In genomic region chr16:2770057-2770780, GRCh38 we compare ENCODE assay signal across 9 cellular contexts. TPM values are rescaled to one million over a fixed set of nuclear protein-coding genes. Genes with fewer than 3 reads are reported as not detected.
A peak's percentile ranks its signal among the peaks of the same experiment; 100 is the strongest.
DNase-seq lines count a peak whose midpoint lies in the region; ATAC-seq and TF ChIP-seq lines count a peak whose summit lies in the region.
"Had no signal": no experiment of that assay in that cellular context is flagged by ENCODE, and none has a peak within 500 bp of the region (broad histone marks: within the 10 kb centered on the region; RNA-seq: fewer than 3 reads in every experiment).

No MANE protein-coding gene starts in this region.

- H3K36me3 Mint-ChIP-seq in Calu3 (ENCODE audit: insufficient read depth, unreplicated experiment) (peaks cover 93% of the 10 kb centered on the region), neural crest cell (ENCODE audit: low read depth) (peaks cover 38% of the 10 kb centered on the region)

- intact Hi-C loops in Calu3 (cut with micrococcal nuclease; ENCODE audit: unreplicated experiment) (no loop called here), IMR-90 (cut with micrococcal nuclease) (no loop called here), mammary epithelial cell (cut with micrococcal nuclease) (no loop called here)

- no peak overlapping the region for H3K4ac ChIP-seq in IMR-90 (ENCODE audit: low read depth, low read length)

- H3K4me1 ChIP-seq in IMR-90 (ENCODE audit: control insufficient read depth, insufficient read depth, low read length) (peaks cover 8% of the 10 kb centered on the region), mammary epithelial cell (ENCODE audit: insufficient read depth, low read length) (peaks cover 45% of the 10 kb centered on the region)

- no peak overlapping the region for H2BK15ac ChIP-seq in IMR-90 (ENCODE audit: low read depth, low read length)

- TF ChIP-seq CTCF in Calu3 (IDR thresholded peaks at IDR 0.05; ENCODE audit: unreplicated experiment) (peak; percentile 34), IMR-90 (conservative IDR thresholded peaks at IDR 0.05; ENCODE audit: low read depth, low read length) (no peak), mammary epithelial cell (conservative IDR thresholded peaks at IDR 0.05 in 1 of 2, IDR thresholded peaks at IDR 0.05 in 1 of 2; ENCODE audit: extremely low read depth in 1 of 2, insufficient read depth in 1 of 2, low read depth in 1 of 2, low read length in 2 of 2) (peak in 1 of 2 donors; percentile 8), neural crest cell (conservative IDR thresholded peaks at IDR 0.05) (no peak)

- H4K20me1 ChIP-seq in IMR-90 (ENCODE audit: insufficient read depth, low read length): peaks cover 94% of the 10 kb centered on the region
- H4K20me1 ChIP-seq in mammary epithelial cell (ENCODE audit: insufficient read depth, low read length): no peaks in the 10 kb centered on the region

- no peak overlapping the region for H2AK5ac ChIP-seq in IMR-90 (ENCODE audit: low read depth, low read length)

- H3K9me3 Mint-ChIP-seq in Calu3 (ENCODE audit: low read depth, unreplicated experiment) (no peaks in the 10 kb centered on the region), neural crest cell (no peaks in the 10 kb centered on the region)

- H3K4me3 Mint-ChIP-seq in Calu3 (ENCODE audit: low read depth, unreplicated experiment) (peak overlapping the region; percentile 5), neural crest cell (peak overlapping the region; percentile 96)

- ATAC-seq in IMR-90 (ENCODE audit: low read depth) (no peak), HG03025 (IDR thresholded peaks at IDR 0.05; ENCODE audit: low FRiP score, unreplicated experiment) (no peak)

- H3K4me2 ChIP-seq in IMR-90 (ENCODE audit: low read depth, low read length) (no peak overlapping the region), mammary epithelial cell (ENCODE audit: insufficient read depth, low read depth, low read length) (peak overlapping the region; percentile 48)

- in situ Hi-C loops in IMR-90 (cut with MboI; ENCODE audit: low sequenced_read_pairs): no loop called here
- in situ Hi-C loops in mammary epithelial cell (cut with MboI; ENCODE audit: low sequenced_read_pairs in 2 of 2): loop anchor here in 1 of 2 donors (10.0 kb wide), 1 partner anchor 65 kb away; the partner anchor contains the start of gene ZG16B

- H3K9me1 ChIP-seq in IMR-90 (ENCODE audit: insufficient read depth, low read length): peaks cover 5% of the 10 kb centered on the region

- H2AFZ ChIP-seq in IMR-90 (replicated peaks; ENCODE audit: low read length, poor library complexity) (peak overlapping the region; percentile 57), mammary epithelial cell (ENCODE audit: low read depth, low read length) (no peak overlapping the region)

- H3K9ac ChIP-seq in IMR-90 (ENCODE audit: low read depth, low read length) (no peak overlapping the region), mammary epithelial cell (ENCODE audit: insufficient read depth, low read length) (no peak overlapping the region)

- H3K14ac ChIP-seq in IMR-90 (replicated peaks; ENCODE audit: low read depth, low read length): no peak overlapping the region

- CTCF ChIA-PET in Calu3 (lab: Charles Lee) (no interaction called here), IMR-90 (lab: Yijun Ruan, JAX) (no interaction called here), mammary epithelial cell (lab: Charles Lee; ENCODE audit: low non-redundant PET) (no interaction called here)

- DNase-seq in Calu3 (peak; percentile 45), IMR-90 (no peak), mammary epithelial cell (no peak), neural crest cell (ENCODE audit: low read depth, low spot score) (no peak), OCI-M1 (lab: John Stamatoyannopoulos, UW) (no peak), NCI-H226 (no peak), NCI-H1092 (lab: John Stamatoyannopoulos, UW) (no peak)
- DNase-seq: activated naive CD4-positive, alpha-beta T cell had no signal

- dilution Hi-C loops in IMR-90 (cut with HindIII; ENCODE audit: low sequenced_read_pairs, unreplicated experiment) (no loop called here), mammary epithelial cell (cut with HindIII; ENCODE audit: low sequenced_read_pairs) (loop anchor here (5.0 kb wide), 2 partner anchors 112 to 142 kb away; partner anchors contain the start of genes FLYWCH1 and FLYWCH2)

- no peak overlapping the region for H2BK5ac ChIP-seq in IMR-90 (ENCODE audit: low read depth, low read length, poor library complexity, severe bottlenecking)

- H2BK120ac ChIP-seq in IMR-90 (ENCODE audit: low read depth, low read length): no peak overlapping the region

- H3K18ac ChIP-seq in IMR-90 (ENCODE audit: low read depth, low read length): no peak overlapping the region

- H2AK9ac ChIP-seq in IMR-90 (replicated peaks; ENCODE audit: low read depth, low read length, poor library complexity): peak overlapping the region; percentile 16

- H3K4me3 ChIP-seq in IMR-90 (ENCODE audit: insufficient read depth, low read depth, low read length) (no peak overlapping the region), mammary epithelial cell (replicated peaks in 1 of 3; ENCODE audit: insufficient read depth in 1 of 3, low read depth in 2 of 3, low read length in 3 of 3) (no peak overlapping the region)

- H3K4me1 Mint-ChIP-seq in Calu3 (ENCODE audit: low read depth, unreplicated experiment) (peaks cover 48% of the 10 kb centered on the region), neural crest cell (peaks cover 10% of the 10 kb centered on the region)

- BruUV-seq in Calu3 (replicated peaks; lab: Mats Ljungman, UMichigan) (no TSS peak), IMR-90 (replicated peaks; lab: Mats Ljungman, UMichigan) (no TSS peak), mammary epithelial cell (replicated peaks; lab: Mats Ljungman, UMichigan) (no TSS peak)

- H3K79me2 ChIP-seq in mammary epithelial cell (ENCODE audit: insufficient read depth, low read length): peaks cover 91% of the 10 kb centered on the region

- no peak overlapping the region for H4K8ac ChIP-seq in IMR-90 (ENCODE audit: low read depth in 2 of 2, low read length in 2 of 2)

- H3K27me3 Mint-ChIP-seq in Calu3 (ENCODE audit: unreplicated experiment) (no peaks in the 10 kb centered on the region), neural crest cell (ENCODE audit: low read depth) (peaks cover 13% of the 10 kb centered on the region)

- peaks cover 95% of the 10 kb centered on the region for H3K36me3 ChIP-seq in IMR-90 (ENCODE audit: control insufficient read depth, insufficient read depth, low read length)
- peaks cover 39% of the 10 kb centered on the region for H3K36me3 ChIP-seq in mammary epithelial cell (ENCODE audit: insufficient read depth, low read length)

- POLR2A ChIA-PET in IMR-90 (lab: Charles Lee; ENCODE audit: unreplicated experiment): no interaction called here

- H3K27ac Mint-ChIP-seq in Calu3 (ENCODE audit: unreplicated experiment) (peak overlapping the region; percentile 61), neural crest cell (ENCODE audit: unreplicated experiment) (no peak overlapping the region)

- peaks cover 20 to 96% of the 10 kb centered on the region in 2 experiments for H3K79me1 ChIP-seq in IMR-90 (ENCODE audit: low read depth in 1 of 2, low read length in 2 of 2)

- H3K27me3 ChIP-seq in IMR-90 (ENCODE audit: control insufficient read depth, insufficient read depth, low read length) (no peaks in the 10 kb centered on the region), mammary epithelial cell (ENCODE audit: insufficient read depth, low read length) (no peaks in the 10 kb centered on the region)

- no peak overlapping the region for H3K56ac ChIP-seq in IMR-90 (ENCODE audit: extremely low read depth, insufficient read depth, low read length)

- H3K9me3 ChIP-seq in IMR-90 (ENCODE audit: control insufficient read depth, insufficient read depth, low read length) (no peaks in the 10 kb centered on the region; the same call in 1 of the 2 replicates), mammary epithelial cell (replicated peaks; ENCODE audit: insufficient read depth, low read length) (no peaks in the 10 kb centered on the region)

- H3K27ac ChIP-seq in IMR-90 (ENCODE audit: insufficient read depth, low read length) (no peak overlapping the region), mammary epithelial cell (ENCODE audit: insufficient read depth, low read depth, low read length) (peak overlapping the region; percentile 2)

- no peak overlapping the region for H4K91ac ChIP-seq in IMR-90 (ENCODE audit: insufficient read depth, low read depth, low read length)

- TF ChIP-seq POLR2A in IMR-90 (IDR thresholded peaks at IDR 0.05; ENCODE audit: low read depth, low read length): no peak

- H3K23ac ChIP-seq in IMR-90 (ENCODE audit: low read depth, low read length): no peak overlapping the region

- no peak for TF ChIP-seq RAD21 in IMR-90 (IDR thresholded peaks at IDR 0.05; ENCODE audit: low read length)

- no peak overlapping the region; the same call in 1 of the 2 replicates for H4K5ac ChIP-seq in IMR-90 (ENCODE audit: low read depth, low read length)

- no peak overlapping the region for H2BK20ac ChIP-seq in IMR-90 (ENCODE audit: low read depth, low read length)

- WGBS in IMR-90 (ENCODE audit: extremely low coverage in 2 of 2, insufficient read length in 1 of 2), 2 experiments: 90% methylated on average over 15 of the region's 31 CpGs; no CpG with 5 or more reads in 1 of the 2 experiments
- 80% methylated on average over 22 of the region's 31 CpGs for WGBS in mammary epithelial cell (ENCODE audit: low coverage, missing lambda C conversion rate)

RNA-seq across cellular contexts. Expression of gene ELOB, which starts 6.9 kb away (rescaled TPM):
- total RNA-seq in Calu3 (2022) (269 TPM in 2 replicates), IMR-90 (2012; rRNA removed) (225 and 5,859 TPM in 2 replicates), mammary epithelial cell (100 to 1,000 TPM; 225 to 294 TPM), neural crest cell (249 and 261 TPM in 2 replicates)
- polyA plus RNA-seq in IMR-90 (2012; rRNA removed) (442 and 481 TPM in 2 replicates), mammary epithelial cell (278 TPM)
- 442 and 479 TPM in 2 replicates for polyA plus RNA-seq in IMR-90 (2012; cell fraction: cytosol; rRNA removed)
- 142 and 174 TPM in 2 replicates for polyA plus RNA-seq in IMR-90 (2012; cell fraction: nucleus; rRNA removed; ENCODE audit: low replicate concordance)
- polyA minus RNA-seq in mammary epithelial cell: 194 TPM

RNA-seq across cellular contexts. Expression of gene PRSS33, which starts 17.1 kb away (rescaled TPM):
- 7.9 and 13.2 TPM in 2 replicates for total RNA-seq in Calu3 (2022)
- not detected in 2 replicates for total RNA-seq in IMR-90 (2012; rRNA removed)
- not detected in 2 replicates for polyA plus RNA-seq in IMR-90 (2012; rRNA removed)
- polyA plus RNA-seq in IMR-90 (2012; cell fraction: cytosol; rRNA removed): not detected in 2 replicates
- not detected in 2 replicates for polyA plus RNA-seq in IMR-90 (2012; cell fraction: nucleus; rRNA removed; ENCODE audit: low replicate concordance)
- total RNA-seq in mammary epithelial cell: not detected
- not detected for polyA plus RNA-seq in mammary epithelial cell
- not detected for polyA minus RNA-seq in mammary epithelial cell
- total RNA-seq in neural crest cell: 0.23 and 0.39 TPM in 2 replicates

RNA-seq across cellular contexts. Expression of gene SRRM2, which starts 17.8 kb away (rescaled TPM):
- total RNA-seq in Calu3 (2022) (870 and 905 TPM in 2 replicates), IMR-90 (2012; rRNA removed) (20.3 and 21.1 TPM in 2 replicates), mammary epithelial cell (100 to 1,000 TPM in 1 of 2 donors, 10 to 100 TPM in 1; 76.5 to 493 TPM), neural crest cell (779 and 803 TPM in 2 replicates)
- polyA plus RNA-seq in IMR-90 (2012; rRNA removed) (300 and 301 TPM in 2 replicates), mammary epithelial cell (123 TPM)
- 57.1 and 150 TPM in 2 replicates for polyA plus RNA-seq in IMR-90 (2012; cell fraction: cytosol; rRNA removed)
- polyA plus RNA-seq in IMR-90 (2012; cell fraction: nucleus; rRNA removed; ENCODE audit: low replicate concordance): 949 and 1,549 TPM in 2 replicates
- 576 TPM for polyA minus RNA-seq in mammary epithelial cell

RNA-seq across cellular contexts. Expression of gene PRSS41, which starts 28.1 kb away (rescaled TPM):
- not detected in 2 replicates for total RNA-seq in Calu3 (2022)
- total RNA-seq in IMR-90 (2012; rRNA removed): not detected in 2 replicates
- polyA plus RNA-seq in IMR-90 (2012; rRNA removed): not detected in 2 replicates
- polyA plus RNA-seq in IMR-90 (2012; cell fraction: cytosol; rRNA removed): not detected in 2 replicates
- not detected in 2 replicates for polyA plus RNA-seq in IMR-90 (2012; cell fraction: nucleus; rRNA removed; ENCODE audit: low replicate concordance)
- not detected for total RNA-seq in mammary epithelial cell
- not detected for polyA plus RNA-seq in mammary epithelial cell
- not detected for polyA minus RNA-seq in mammary epithelial cell
- total RNA-seq in neural crest cell: not detected in 2 replicates

RNA-seq across cellular contexts. Expression of gene PRSS21, which starts 46.8 kb away (rescaled TPM):
- total RNA-seq in Calu3 (2022) (not detected in 2 replicates), IMR-90 (2012; rRNA removed) (not detected in 2 replicates), mammary epithelial cell (10 to 100 TPM in 1 of 2 donors, under 1 TPM in 1; 0.75 to 24.3 TPM), neural crest cell (not detected in 2 replicates)
- polyA plus RNA-seq in IMR-90 (2012; rRNA removed) (0.21 and 0.47 TPM in 2 replicates), mammary epithelial cell (3.6 TPM)
- 0.26 and 0.41 TPM in 2 replicates for polyA plus RNA-seq in IMR-90 (2012; cell fraction: cytosol; rRNA removed)
- 0.57 and 0.59 TPM in 2 replicates for polyA plus RNA-seq in IMR-90 (2012; cell fraction: nucleus; rRNA removed; ENCODE audit: low replicate concordance)
- polyA minus RNA-seq in mammary epithelial cell: 7.3 TPM
